1 cellular context compared by ENCODE assay signal in genomic region chr11:68214173-68215086, GRCh38.
TF ChIP-seq lines count a peak whose summit lies in the region.

No MANE protein-coding gene starts in this region.

TF ChIP-seq in HCT116, 20 proteins besides CTCF, POLR2A, EP300 and RAD21 (continued from another document):
- TF ChIP-seq, protein P1, sequence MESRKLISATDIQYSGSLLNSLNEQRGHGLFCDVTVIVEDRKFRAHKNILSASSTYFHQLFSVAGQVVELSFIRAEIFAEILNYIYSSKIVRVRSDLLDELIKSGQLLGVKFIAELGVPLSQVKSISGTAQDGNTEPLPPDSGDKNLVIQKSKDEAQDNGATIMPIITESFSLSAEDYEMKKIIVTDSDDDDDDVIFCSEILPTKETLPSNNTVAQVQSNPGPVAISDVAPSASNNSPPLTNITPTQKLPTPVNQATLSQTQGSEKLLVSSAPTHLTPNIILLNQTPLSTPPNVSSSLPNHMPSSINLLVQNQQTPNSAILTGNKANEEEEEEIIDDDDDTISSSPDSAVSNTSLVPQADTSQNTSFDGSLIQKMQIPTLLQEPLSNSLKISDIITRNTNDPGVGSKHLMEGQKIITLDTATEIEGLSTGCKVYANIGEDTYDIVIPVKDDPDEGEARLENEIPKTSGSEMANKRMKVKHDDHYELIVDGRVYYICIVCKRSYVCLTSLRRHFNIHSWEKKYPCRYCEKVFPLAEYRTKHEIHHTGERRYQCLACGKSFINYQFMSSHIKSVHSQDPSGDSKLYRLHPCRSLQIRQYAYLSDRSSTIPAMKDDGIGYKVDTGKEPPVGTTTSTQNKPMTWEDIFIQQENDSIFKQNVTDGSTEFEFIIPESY (IDR thresholded peaks at IDR 0.05; ENCODE audit: extremely low read depth, insufficient replicate concordance, low read length): no peak
- TF ChIP-seq ELF1 (IDR thresholded peaks at IDR 0.05; ENCODE audit: borderline replicate concordance, low read depth): no peak
- no peak for TF ChIP-seq FOSL1 (IDR thresholded peaks at IDR 0.05; ENCODE audit: low read depth)
- TF ChIP-seq EZH2 (IDR thresholded peaks at IDR 0.05): no peak
